ENCODE assay signal across 8 cellular contexts in genomic region chr12:110055375-110056352, GRCh38. TPM values are rescaled to one million over a fixed set of nuclear protein-coding genes. Genes with fewer than 3 reads are reported as not detected.
A peak's percentile ranks its signal among the peaks of the same experiment; 100 is the strongest.
DNase-seq lines count a peak whose midpoint lies in the region; FAIRE-seq and TF ChIP-seq lines count a peak whose summit lies in the region.
"Not testable (repeated sequence)": the region's sequence is repeated elsewhere in the genome, so short reads cannot be mapped to it uniquely, and the experiment has no call there.

No MANE protein-coding gene starts in this region.

- not testable (repeated sequence) for H4K8ac ChIP-seq in trophoblast cell (ENCODE audit: low read depth, low read length)

- H3K79me2 ChIP-seq in ACC112 (ENCODE audit: control insufficient read depth, insufficient read depth, low read length, unreplicated experiment); hepatocyte; trophoblast cell (ENCODE audit: control insufficient read depth, insufficient read depth, low read length, poor library complexity): not testable (repeated sequence)

- intact Hi-C loops in activated T-helper 2 cell treated with anti-CD3 and anti-CD28 coated beads, Interferon-gamma antibody, Interleukin-2, Interleukin-4, amounts not matched to agents 10 μg/mL and 5 μg/mL and 100 μg/mL, durations not matched to agents 14 hours and 24 hours and 36 hours (cut with micrococcal nuclease), result loop anchor here (1.0 to 5.0 kb wide), 3 partner anchors 24 to 78 kb away; no protein-coding TSS in a partner anchor

- not testable (repeated sequence) for DNase-seq in H54 (ENCODE audit: insufficient read length, low spot score); activated T-helper 2 cell treated with anti-CD3 and anti-CD28 coated beads, Interferon-gamma antibody, Interleukin-2, Interleukin-4, amounts not matched to agents 10 μg/mL and 5 μg/mL and 100 μg/mL, durations not matched to agents 14 hours and 24 hours and 36 hours (ENCODE audit: low spot score)
- DNase-seq in NCI-H226 (peak; percentile 96), T1000 (lab: John Stamatoyannopoulos, UW) (peak; percentile 72), dedifferentiated amniotic fluid mesenchymal stem cell (ENCODE audit: extremely low spot score) (peak; percentile 19), hepatocyte (ENCODE audit: low spot score) (peak; percentile 26), trophoblast cell (peak; percentile 20 to 23)

- H2BK120ac ChIP-seq in trophoblast cell (ENCODE audit: insufficient read depth, low read length, poor library complexity), result not testable (repeated sequence)

- not testable (repeated sequence) for H3K79me1 ChIP-seq in trophoblast cell (ENCODE audit: low read length)

- H3K9me3 ChIP-seq in hepatocyte (ENCODE audit: low read depth); trophoblast cell (ENCODE audit: insufficient read depth, low read depth, low read length): not testable (repeated sequence)

- H3K36me3 Mint-ChIP-seq in activated T-helper 2 cell treated with anti-CD3 and anti-CD28 coated beads, Interferon-gamma antibody, Interleukin-2, Interleukin-4, amounts not matched to agents 10 μg/mL and 5 μg/mL and 100 μg/mL, durations not matched to agents 14 hours and 24 hours and 36 hours (ENCODE audit: low read depth), result peaks cover 53% of the 10 kb centered on the region

- H3K9me2 ChIP-seq in hepatocyte (replicated peaks; ENCODE audit: insufficient read depth), result not testable (repeated sequence)

- FAIRE-seq in H54 (lab: Jason Lieb, UNC), result peak; percentile 43

- H3K27ac Mint-ChIP-seq in activated T-helper 2 cell treated with anti-CD3 and anti-CD28 coated beads, Interferon-gamma antibody, Interleukin-2, Interleukin-4, amounts not matched to agents 10 μg/mL and 5 μg/mL and 100 μg/mL, durations not matched to agents 14 hours and 24 hours and 36 hours, result peak overlapping the region; percentile 95

- H2AFZ ChIP-seq in ACC112 (ENCODE audit: low read length, unreplicated experiment); hepatocyte; trophoblast cell (ENCODE audit: insufficient read depth, low read length, poor library complexity): not testable (repeated sequence)

- not testable (repeated sequence) for H3K27me3 Mint-ChIP-seq in activated T-helper 2 cell treated with anti-CD3 and anti-CD28 coated beads, Interferon-gamma antibody, Interleukin-2, Interleukin-4, amounts not matched to agents 10 μg/mL and 5 μg/mL and 100 μg/mL, durations not matched to agents 14 hours and 24 hours and 36 hours (ENCODE audit: low read depth)

- TF ChIP-seq CTCF in hepatocyte (IDR thresholded peaks at IDR 0.05; ENCODE audit: poor library complexity), result not testable (repeated sequence)

- H3K36me3 ChIP-seq in ACC112 (ENCODE audit: insufficient read depth, low read length); hepatocyte (replicated peaks; ENCODE audit: insufficient read depth, low read depth); trophoblast cell (ENCODE audit: control insufficient read depth in 1 of 2, insufficient read depth in 2 of 2, low read length in 2 of 2): not testable (repeated sequence)

- not testable (repeated sequence) for H3K4me3 Mint-ChIP-seq in activated T-helper 2 cell treated with anti-CD3 and anti-CD28 coated beads, Interferon-gamma antibody, Interleukin-2, Interleukin-4, amounts not matched to agents 10 μg/mL and 5 μg/mL and 100 μg/mL, durations not matched to agents 14 hours and 24 hours and 36 hours (ENCODE audit: low read depth)

- not testable (repeated sequence) for H2AK5ac ChIP-seq in trophoblast cell (ENCODE audit: low read length)

- not testable (repeated sequence) for H4K20me1 ChIP-seq in hepatocyte (ENCODE audit: insufficient read depth, poor library complexity, severe bottlenecking)

- H3K4me1 Mint-ChIP-seq in activated T-helper 2 cell treated with anti-CD3 and anti-CD28 coated beads, Interferon-gamma antibody, Interleukin-2, Interleukin-4, amounts not matched to agents 10 μg/mL and 5 μg/mL and 100 μg/mL, durations not matched to agents 14 hours and 24 hours and 36 hours (ENCODE audit: low read depth), result peaks cover 49% of the 10 kb centered on the region

- H3K18ac ChIP-seq in trophoblast cell (ENCODE audit: low read length), result not testable (repeated sequence)

- WGBS in hepatocyte (ENCODE audit: low lambda C conversion rate, missing lambda C conversion rate), result 53% methylated on average over 11 of the region's 11 CpGs
- no CpG with 5 or more reads among the region's 11 CpGs for WGBS in trophoblast cell (ENCODE audit: extremely low coverage, insufficient coverage, insufficient read length)

- not testable (repeated sequence) for H4K12ac ChIP-seq in trophoblast cell (ENCODE audit: low read depth, low read length)

- peaks cover 16% of the 10 kb centered on the region for H3K9me3 Mint-ChIP-seq in activated T-helper 2 cell treated with anti-CD3 and anti-CD28 coated beads, Interferon-gamma antibody, Interleukin-2, Interleukin-4, amounts not matched to agents 10 μg/mL and 5 μg/mL and 100 μg/mL, durations not matched to agents 14 hours and 24 hours and 36 hours

- H3K27me3 ChIP-seq in ACC112 (ENCODE audit: insufficient read depth, low read length); hepatocyte; trophoblast cell (ENCODE audit: insufficient read depth, low read length): not testable (repeated sequence)

- H3K4ac ChIP-seq in trophoblast cell (ENCODE audit: low read depth, low read length), result not testable (repeated sequence)

- H4K91ac ChIP-seq in trophoblast cell (ENCODE audit: low read depth, low read length), result not testable (repeated sequence)

- not testable (repeated sequence) for H3K9ac ChIP-seq in trophoblast cell (ENCODE audit: low read length)

- H3K4me3 ChIP-seq in ACC112 (ENCODE audit: low read depth, low read length); hepatocyte; trophoblast cell (ENCODE audit: low read depth, low read length): not testable (repeated sequence)

- H3K4me2 ChIP-seq in hepatocyte; trophoblast cell (ENCODE audit: low read length): not testable (repeated sequence)

- not testable (repeated sequence) for H3K23ac ChIP-seq in trophoblast cell (ENCODE audit: low read length)

- H2BK12ac ChIP-seq in trophoblast cell (ENCODE audit: low read length), result not testable (repeated sequence)

- not testable (repeated sequence) for H3K14ac ChIP-seq in trophoblast cell (ENCODE audit: low read length)

- H2BK5ac ChIP-seq in trophoblast cell (ENCODE audit: low read depth, low read length, poor library complexity), result not testable (repeated sequence)

- H3K4me1 ChIP-seq in ACC112 (ENCODE audit: control insufficient read depth, insufficient read depth, low read length, unreplicated experiment), result peaks cover 23% of the 10 kb centered on the region
- not testable (repeated sequence) for H3K4me1 ChIP-seq in hepatocyte (ENCODE audit: insufficient read depth); trophoblast cell (ENCODE audit: control insufficient read depth in 1 of 2, insufficient read depth in 2 of 2, low read length in 2 of 2)

- TF ChIP-seq POLR2A in H54 (IDR thresholded peaks at IDR 0.05; ENCODE audit: low read depth, low read length), result not testable (repeated sequence)

- peak overlapping the region; percentile 71 for H3K27ac ChIP-seq in ACC112 (ENCODE audit: low read depth, low read length)
- H3K27ac ChIP-seq in hepatocyte, result peak overlapping the region; percentile 40
- not testable (repeated sequence) for H3K27ac ChIP-seq in trophoblast cell (ENCODE audit: low read depth, low read length)

RNA-seq across cellular contexts. Expression of gene C12orf76, which starts 7.3 kb away (rescaled TPM):
- 24.8 and 25.2 TPM in 2 replicates for total RNA-seq in activated T-helper 2 cell treated with anti-CD3 and anti-CD28 coated beads, Interferon-gamma antibody, Interleukin-2, Interleukin-4, amounts not matched to agents 10 μg/mL and 5 μg/mL and 100 μg/mL, durations not matched to agents 14 hours and 24 hours and 36 hours
- total RNA-seq in hepatocyte, result 24.6 and 29.3 TPM in 2 replicates
- 13.6 and 18.5 TPM in 2 replicates for polyA plus RNA-seq in hepatocyte
- polyA plus RNA-seq in trophoblast cell (2013), result 7.9 and 8.3 TPM in 2 replicates

RNA-seq across cellular contexts. Expression of gene ANKRD13A, which starts 56.4 kb away (rescaled TPM):
- 53.3 and 59.9 TPM in 2 replicates for total RNA-seq in activated T-helper 2 cell treated with anti-CD3 and anti-CD28 coated beads, Interferon-gamma antibody, Interleukin-2, Interleukin-4, amounts not matched to agents 10 μg/mL and 5 μg/mL and 100 μg/mL, durations not matched to agents 14 hours and 24 hours and 36 hours
- 49.7 and 55.3 TPM in 2 replicates for total RNA-seq in hepatocyte
- 13.2 and 14.3 TPM in 2 replicates for polyA plus RNA-seq in hepatocyte
- 20.1 TPM in 2 replicates for polyA plus RNA-seq in trophoblast cell (2013)

RNA-seq across cellular contexts. Expression of gene GIT2, which starts 59.5 kb away (rescaled TPM):
- 71.1 and 72.3 TPM in 2 replicates for total RNA-seq in activated T-helper 2 cell treated with anti-CD3 and anti-CD28 coated beads, Interferon-gamma antibody, Interleukin-2, Interleukin-4, amounts not matched to agents 10 μg/mL and 5 μg/mL and 100 μg/mL, durations not matched to agents 14 hours and 24 hours and 36 hours
- total RNA-seq in hepatocyte, result 20.8 and 22.4 TPM in 2 replicates
- 21.5 and 21.9 TPM in 2 replicates for polyA plus RNA-seq in hepatocyte
- polyA plus RNA-seq in trophoblast cell (2013), result 13.6 and 15.0 TPM in 2 replicates
